In the genomic region with DNA sequence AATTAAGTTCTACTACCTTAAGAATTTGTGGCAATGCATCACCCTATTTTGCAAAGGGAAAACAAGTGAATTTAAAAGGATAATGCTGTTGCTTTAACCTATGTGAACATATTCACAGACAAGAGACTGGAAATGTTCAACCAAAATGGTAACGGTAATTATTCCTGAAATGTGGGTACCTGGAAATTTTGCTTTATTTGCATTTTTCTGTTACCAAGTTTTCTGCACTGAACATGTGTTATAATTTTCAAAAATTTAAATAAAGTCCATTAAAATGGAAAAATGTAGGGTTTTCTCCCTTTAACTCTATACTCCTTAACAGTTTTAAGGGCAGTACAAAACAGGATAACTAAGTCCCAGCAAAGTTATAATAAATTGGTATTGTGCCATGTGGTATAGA, we compare ENCODE assay signal across 2 cellular contexts.
TF ChIP-seq lines count a peak whose summit lies in the region.

No MANE protein-coding gene starts in this region.

TF ChIP-seq in IMR-90, 13 proteins besides CTCF, POLR2A, EP300 and RAD21:
- no peak for TF ChIP-seq BHLHE40 (IDR thresholded peaks at IDR 0.05; ENCODE audit: low read depth, low read length)
- TF ChIP-seq MAFK (IDR thresholded peaks at IDR 0.05; ENCODE audit: low read depth, low read length), result peak; percentile 8; the same call in 1 of the 2 replicates

TF ChIP-seq in K562, 482 proteins besides CTCF, POLR2A, EP300 and RAD21:
- TF ChIP-seq TBP (optimal IDR thresholded peaks at IDR 0.05; ENCODE audit: low read depth, low read length) (no peak), PCBP2 (IDR thresholded peaks at IDR 0.05; ENCODE audit: low read depth, low read length, poor library complexity, severe bottlenecking) (no peak), YBX1 (IDR thresholded peaks at IDR 0.05) (no peak), ZNF316 (IDR thresholded peaks at IDR 0.05) (peak; percentile 52; the same call in 1 of the 2 replicates), C11orf30 (IDR thresholded peaks at IDR 0.05; ENCODE audit: low read depth) (peak; percentile 42; the same call in 1 of the 2 replicates), ESRRA (IDR thresholded peaks at IDR 0.05; ENCODE audit: borderline replicate concordance, low read depth) (no peak)
